15 cellular contexts compared by ENCODE assay signal in the genomic region with DNA sequence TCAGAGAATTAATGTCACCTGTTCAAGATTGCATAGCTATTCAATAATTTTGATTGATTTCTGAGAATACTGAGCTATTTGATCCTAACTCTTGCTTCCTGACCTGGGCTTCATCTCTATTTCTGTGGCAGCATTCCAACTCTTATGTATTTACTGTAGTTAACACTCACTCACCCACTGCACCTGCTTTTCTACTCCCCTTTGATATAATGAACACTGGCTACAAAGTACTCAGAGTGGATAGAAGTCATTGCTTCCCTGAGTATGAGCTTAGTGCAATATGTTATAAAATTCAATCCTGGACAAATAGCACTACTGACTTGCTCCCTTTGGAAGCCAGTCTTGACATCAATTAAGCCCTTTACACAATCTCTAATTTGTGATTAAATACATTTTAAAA.
"Had no signal": no experiment of that assay in that cellular context is flagged by ENCODE, and none has a peak within 500 bp of the region (broad histone marks: within the 10 kb centered on the region; RNA-seq: fewer than 3 reads in every experiment).

No MANE protein-coding gene starts in this region.

- H3K9me3 Mint-ChIP-seq: activated CD4-positive, alpha-beta memory T cell treated with anti-CD3 and anti-CD28 coated beads, Interleukin-2, amount 10 ng/mL, durations not matched to agents 7 days and 5 days; activated T-cell treated with anti-CD3 and anti-CD28 coated beads, Interleukin-2, amount 50 U/mL, for 4 hours had no signal

- H3K36me3 Mint-ChIP-seq: immature natural killer cell had no signal

- H3K4me1 Mint-ChIP-seq: activated CD4-positive, alpha-beta memory T cell treated with anti-CD3 and anti-CD28 coated beads, Interleukin-2, amount 10 ng/mL, durations not matched to agents 7 days and 5 days; immature natural killer cell; nephron had no signal

- DNase-seq: activated CD4-positive, alpha-beta memory T cell treated with anti-CD3 and anti-CD28 coated beads, Interleukin-2, amount 10 ng/mL, durations not matched to agents 7 days and 5 days; activated CD4-positive, alpha-beta T cell treated with anti-CD3 and anti-CD28 coated beads for 4 hours; activated effector memory CD4-positive, alpha-beta T cell treated with Interleukin-2 at 50 U/mL for 16 hours; activated naive CD4-positive, alpha-beta T cell treated with anti-CD3 and anti-CD28 coated beads, Interleukin-2, amount 50 U/mL, for 16 hours; activated T-cell treated with anti-CD3 and anti-CD28 coated beads, Interleukin-2, amount 50 U/mL, for 4 hours; effector memory CD8-positive, alpha-beta T cell; heart left ventricle; immature natural killer cell; mesendoderm; nucleus accumbens; right cardiac atrium; stimulated activated CD4-positive, alpha-beta T cell treated with anti-CD3 and anti-CD28 coated beads, Interleukin-15, amount 100 ng/mL, for 24 hours; stimulated activated CD4-positive, alpha-beta T cell treated with anti-CD3 and anti-CD28 coated beads, Interleukin-4, amount 100 ng/mL, for 24 hours; trophoblast cell had no signal

- H3K27ac Mint-ChIP-seq: activated CD4-positive, alpha-beta memory T cell treated with anti-CD3 and anti-CD28 coated beads, Interleukin-2, amount 10 ng/mL, durations not matched to agents 7 days and 5 days; effector memory CD8-positive, alpha-beta T cell; immature natural killer cell; nephron had no signal

- ATAC-seq: activated T-cell treated with anti-CD3 and anti-CD28 coated beads, Interleukin-2, amount 50 U/mL, for 4 hours; effector memory CD8-positive, alpha-beta T cell; heart left ventricle; right cardiac atrium had no signal

- H3K4me3 Mint-ChIP-seq: activated CD4-positive, alpha-beta memory T cell treated with anti-CD3 and anti-CD28 coated beads, Interleukin-2, amount 10 ng/mL, durations not matched to agents 7 days and 5 days; activated T-cell treated with anti-CD3 and anti-CD28 coated beads, Interleukin-2, amount 50 U/mL, for 4 hours; effector memory CD8-positive, alpha-beta T cell; immature natural killer cell; nephron had no signal
